In the genomic region with DNA sequence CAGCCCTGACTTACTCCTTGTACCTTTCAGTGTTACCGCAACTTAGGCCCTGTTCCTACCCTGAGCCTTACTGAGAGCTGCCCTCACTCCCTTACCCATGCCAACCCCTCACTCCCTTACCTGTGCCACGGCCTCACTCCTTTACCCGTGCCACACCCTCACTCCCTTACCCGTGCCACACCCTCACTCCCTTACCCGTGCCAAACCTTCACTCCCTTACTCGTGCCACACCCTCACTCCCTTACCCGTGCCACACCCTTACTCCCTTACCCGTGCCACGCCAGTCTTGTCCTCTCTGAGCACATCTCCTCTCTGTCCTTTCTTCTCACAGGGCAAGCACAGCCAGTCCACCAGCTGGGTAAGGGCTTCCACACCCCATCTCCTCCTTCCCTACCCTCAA, we compare ENCODE assay signal across 22 cellular contexts. TPM values are rescaled to one million over a fixed set of nuclear protein-coding genes. Genes with fewer than 3 reads are reported as not detected.
"Had no signal": no experiment of that assay in that cellular context is flagged by ENCODE, and none has a peak within 500 bp of the region (broad histone marks: within the 10 kb centered on the region; RNA-seq: fewer than 3 reads in every experiment).

No MANE protein-coding gene starts in this region.

- H3K36me3 Mint-ChIP-seq: naive thymus-derived CD8-positive, alpha-beta T cell had no signal

- H3K9me3 ChIP-seq: heart left ventricle, sigmoid colon, uterus had no signal

- H3K9me3 Mint-ChIP-seq: endodermal cell; naive thymus-derived CD8-positive, alpha-beta T cell; type B pancreatic cell had no signal

- H3K27ac ChIP-seq: coronary artery, heart left ventricle, sigmoid colon, skin epidermis, uterus had no signal

- H3K27me3 ChIP-seq: heart left ventricle, sigmoid colon, uterus had no signal

- DNase-seq: effector CD4-positive, alpha-beta T cell; endodermal cell; erythroblast; hippocampal formation; kidney glomerular epithelial cell; mammary epithelial cell; naive thymus-derived CD8-positive, alpha-beta T cell; sigmoid colon; stimulated activated CD4-positive, alpha-beta T cell treated with anti-CD3 and anti-CD28 coated beads, Interleukin-12 subunit alpha, Interleukin-12 subunit beta, amount 100 ng/mL, for 4 hours; stimulated activated CD4-positive, alpha-beta T cell treated with anti-CD3 and anti-CD28 coated beads, Interleukin-2, amount 100 ng/mL, for 48 hours; stimulated activated naive CD4-positive, alpha-beta T cell treated with Interleukin-2 at 50 U/mL for 16 hours; uterus had no signal

- H3K36me3 ChIP-seq: uterus had no signal

- H3K4me1 Mint-ChIP-seq: endodermal cell; naive thymus-derived CD8-positive, alpha-beta T cell had no signal

- H3K4me3 Mint-ChIP-seq: endodermal cell; naive thymus-derived CD8-positive, alpha-beta T cell; type B pancreatic cell had no signal

- ATAC-seq: heart left ventricle; left lobe of liver; naive thymus-derived CD8-positive, alpha-beta T cell had no signal

- FAIRE-seq: endothelial cell of umbilical vein, frontal cortex, islet of Langerhans had no signal

- H3K4me1 ChIP-seq: heart left ventricle, sigmoid colon, uterus had no signal

- H3K27ac Mint-ChIP-seq: endodermal cell, type B pancreatic cell had no signal

- H3K4me3 ChIP-seq: coronary artery, heart left ventricle, sigmoid colon, skin epidermis, uterus had no signal

- H3K27me3 Mint-ChIP-seq: type B pancreatic cell had no signal

RNA-seq across cellular contexts. Expression of a gene that starts 20.3 kb away (rescaled TPM):
- total RNA-seq: naive thymus-derived CD8-positive, alpha-beta T cell had no signal

RNA-seq across cellular contexts. Expression of a gene that starts 46.3 kb away (rescaled TPM):
- total RNA-seq: naive thymus-derived CD8-positive, alpha-beta T cell; osteocyte had no signal
- polyA plus RNA-seq: naive thymus-derived CD8-positive, alpha-beta T cell; neural cell had no signal
